ENCODE assay signal across 8 cellular contexts in the genomic region with DNA sequence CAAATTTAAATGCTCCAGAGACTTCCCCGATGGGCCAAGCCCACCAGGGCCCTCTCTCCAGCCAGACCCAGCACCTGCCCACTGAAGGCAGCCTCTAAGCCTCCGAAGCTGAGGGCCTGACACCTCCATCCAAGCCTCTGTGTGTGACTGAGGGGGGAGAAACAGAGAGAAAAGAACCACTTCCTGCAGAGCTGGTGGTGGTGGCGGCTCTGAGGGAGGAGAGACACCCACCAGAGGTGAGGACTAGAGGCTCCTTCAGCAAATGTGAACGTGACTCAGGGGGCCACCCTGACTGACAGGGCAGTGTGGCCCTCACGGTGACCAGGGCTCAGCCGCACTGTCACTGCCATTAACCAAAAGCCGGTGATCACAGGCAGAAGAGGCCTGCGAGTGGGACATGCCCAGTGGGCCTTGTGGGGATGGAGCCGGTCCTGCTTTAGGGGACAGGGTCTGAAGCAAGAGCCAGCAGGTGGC. TPM values are rescaled to one million over a fixed set of nuclear protein-coding genes. Genes with fewer than 3 reads are reported as not detected.
DNase-seq lines count a peak whose midpoint lies in the region; ATAC-seq and TF ChIP-seq lines count a peak whose summit lies in the region.

No MANE protein-coding gene starts in this region.

- H3K79me2 ChIP-seq in mesendoderm (ENCODE audit: control insufficient read depth, insufficient read depth, low read length) = no peaks in the 10 kb centered on the region

- no peaks in the 10 kb centered on the region for H3K9me3 Mint-ChIP-seq in activated CD8-positive, alpha-beta T cell treated with anti-CD3 and anti-CD28 coated beads, Interleukin-2, amount 10 ng/mL, durations not matched to agents 7 days and 5 days (ENCODE audit: insufficient read depth)
- H3K9me3 Mint-ChIP-seq in neural crest cell = no peaks in the 10 kb centered on the region

- peaks cover 83% of the 10 kb centered on the region for H3K4me1 Mint-ChIP-seq in activated CD8-positive, alpha-beta T cell treated with anti-CD3 and anti-CD28 coated beads, Interleukin-2, amount 10 ng/mL, durations not matched to agents 7 days and 5 days (ENCODE audit: low read depth)
- H3K4me1 Mint-ChIP-seq in neural crest cell = peaks cover 29% of the 10 kb centered on the region

- H2AK5ac ChIP-seq in mesendoderm (ENCODE audit: low read length) = no peak overlapping the region

- ATAC-seq in HG03103 (IDR thresholded peaks at IDR 0.05; ENCODE audit: low read depth, unreplicated experiment) = peak; percentile 74
- ATAC-seq in activated CD8-positive, alpha-beta T cell treated with anti-CD3 and anti-CD28 coated beads, Interleukin-2, amount 10 ng/mL, durations not matched to agents 7 days and 5 days = peak; percentile 97

- no peak overlapping the region for H4K8ac ChIP-seq in mesendoderm (ENCODE audit: low read depth, low read length)

- no peaks in the 10 kb centered on the region for H3K27me3 ChIP-seq in mesendoderm (ENCODE audit: insufficient read depth, low read length, poor library complexity)

- H2BK120ac ChIP-seq in mesendoderm (ENCODE audit: low read depth, low read length) = no peak overlapping the region

- peak overlapping the region; percentile 97 for H3K27ac Mint-ChIP-seq in activated CD8-positive, alpha-beta T cell treated with anti-CD3 and anti-CD28 coated beads, Interleukin-2, amount 10 ng/mL, durations not matched to agents 7 days and 5 days
- peak overlapping the region; percentile 78 for H3K27ac Mint-ChIP-seq in neural crest cell (ENCODE audit: unreplicated experiment)

- no peak overlapping the region for H4K5ac ChIP-seq in mesendoderm (ENCODE audit: low read length)

- H2BK15ac ChIP-seq in mesendoderm (replicated peaks; ENCODE audit: low read depth) = no peak overlapping the region

- WGBS in mesendoderm (ENCODE audit: extremely low coverage, insufficient coverage, low lambda C conversion rate) = no CpG with 5 or more reads among the region's 9 CpGs

- H3K56ac ChIP-seq in mesendoderm (ENCODE audit: low read length) = no peak overlapping the region

- no peaks in the 10 kb centered on the region for H3K36me3 ChIP-seq in mesendoderm (ENCODE audit: control insufficient read depth, insufficient read depth, low read length)

- H3K4me3 ChIP-seq in mesendoderm (ENCODE audit: low read length) = no peak overlapping the region

- H3K4ac ChIP-seq in mesendoderm (ENCODE audit: low read depth, low read length) = no peak overlapping the region

- TF ChIP-seq CTCF in neural crest cell (conservative IDR thresholded peaks at IDR 0.05) = no peak

- no peaks in the 10 kb centered on the region for H3K4me1 ChIP-seq in mesendoderm (ENCODE audit: control insufficient read depth, low read depth, low read length)

- no peak overlapping the region for H2BK5ac ChIP-seq in mesendoderm (ENCODE audit: low read length)

- H3K27me3 Mint-ChIP-seq in activated CD8-positive, alpha-beta T cell treated with anti-CD3 and anti-CD28 coated beads, Interleukin-2, amount 10 ng/mL, durations not matched to agents 7 days and 5 days (ENCODE audit: low read depth) = no peaks in the 10 kb centered on the region
- H3K27me3 Mint-ChIP-seq in neural crest cell (ENCODE audit: low read depth) = no peaks in the 10 kb centered on the region

- no peak overlapping the region for H3K4me2 ChIP-seq in mesendoderm (ENCODE audit: low read length)

- CTCF ChIA-PET in activated CD8-positive, alpha-beta T cell treated with anti-CD3 and anti-CD28 coated beads, Interleukin-2, amount 10 ng/mL, durations not matched to agents 7 days and 5 days (lab: Charles Lee) = interaction anchor here (0.9 to 3.7 kb wide), 9 partner anchors 10 to 156 kb away, joined by 3 to 39 read pairs (median 4); partner anchors contain the start of gene CD6

- no peak overlapping the region for H3K27ac ChIP-seq in mesendoderm (ENCODE audit: low read depth, low read length)

- H3K23ac ChIP-seq in mesendoderm (ENCODE audit: low read length) = no peak overlapping the region

- peaks cover 28% of the 10 kb centered on the region for H3K36me3 Mint-ChIP-seq in activated CD8-positive, alpha-beta T cell treated with anti-CD3 and anti-CD28 coated beads, Interleukin-2, amount 10 ng/mL, durations not matched to agents 7 days and 5 days (ENCODE audit: low read depth)
- H3K36me3 Mint-ChIP-seq in neural crest cell (ENCODE audit: low read depth) = no peaks in the 10 kb centered on the region

- H3K18ac ChIP-seq in mesendoderm (ENCODE audit: low read length) = no peak overlapping the region

- peak overlapping the region; percentile 66 for H3K4me3 Mint-ChIP-seq in activated CD8-positive, alpha-beta T cell treated with anti-CD3 and anti-CD28 coated beads, Interleukin-2, amount 10 ng/mL, durations not matched to agents 7 days and 5 days
- no peak overlapping the region for H3K4me3 Mint-ChIP-seq in neural crest cell

- peak; percentile 51 for DNase-seq in GM19238 (ENCODE audit: insufficient read length, low spot score)
- DNase-seq in activated CD8-positive, alpha-beta T cell treated with anti-CD3 and anti-CD28 coated beads, Interleukin-2, amount 10 ng/mL, durations not matched to agents 7 days and 5 days = peak; percentile 87
- no peak for DNase-seq in neural crest cell (ENCODE audit: low read depth, low spot score)
- DNase-seq in NCI-H1105 treated with DMSO at 0.1 percent for 48 hours (lab: John Stamatoyannopoulos, UW) = no peak
- DNase-seq in NCI-H1417 treated with DMSO at 0.1 percent for 48 hours (lab: John Stamatoyannopoulos, UW) = no peak
- DNase-seq in mesendoderm = no peak
- DNase-seq in iPS-NIHi7 (ENCODE audit: extremely low spot score) = no peak

- H3K79me1 ChIP-seq in mesendoderm (ENCODE audit: low read length) = no peaks in the 10 kb centered on the region

- POLR2A ChIA-PET in activated CD8-positive, alpha-beta T cell treated with anti-CD3 and anti-CD28 coated beads, Interleukin-2, amount 10 ng/mL, durations not matched to agents 7 days and 5 days (lab: Charles Lee) = interaction anchor here (0.5 to 4.1 kb wide), 11 partner anchors 9 to 99 kb away, joined by 3 to 23 read pairs (median 7); partner anchors contain the start of genes CD5 and CD6

- no peak overlapping the region for H3K9ac ChIP-seq in mesendoderm (ENCODE audit: low read length)

RNA-seq across cellular contexts. Expression of gene CD5, which starts 31.0 kb away (rescaled TPM):
- 100 to 1,000 TPM; 252 to 274 TPM for total RNA-seq in activated CD8-positive, alpha-beta T cell treated with anti-CD3 and anti-CD28 coated beads, Interleukin-2, amount 10 ng/mL, durations not matched to agents 7 days and 5 days
- total RNA-seq in neural crest cell = not detected in 2 replicates
- not detected for polyA plus RNA-seq in mesendoderm (2013, experiment 1 of 2)
- not detected for polyA plus RNA-seq in mesendoderm (2013, experiment 2 of 2)

Comparison
In these comparisons a context has a peak if more than half of its experiments do, and no peak if none do; other contexts are left out.
1. DNase-seq: peak in GM19238 (single experiment) and activated CD8-positive, alpha-beta T cell treated with anti-CD3 and anti-CD28 coated beads, Interleukin-2, amount 10 ng/mL, durations not matched to agents 7 days and 5 days (single experiment); none in neural crest cell (single experiment), NCI-H1105 treated with DMSO at 0.1 percent for 48 hours (single experiment), NCI-H1417 treated with DMSO at 0.1 percent for 48 hours (single experiment), mesendoderm (single experiment) and iPS-NIHi7 (single experiment).
2. RNA of gene CD5, which starts 31.0 kb away (total RNA-seq): 252 to 274 TPM in activated CD8-positive, alpha-beta T cell treated with anti-CD3 and anti-CD28 coated beads, Interleukin-2, amount 10 ng/mL, durations not matched to agents 7 days and 5 days; not detected in neural crest cell; every median in the first group is over 100 times any median in the second.